Comparison of ENCODE assay signal across 1 cellular context in the genomic region with DNA sequence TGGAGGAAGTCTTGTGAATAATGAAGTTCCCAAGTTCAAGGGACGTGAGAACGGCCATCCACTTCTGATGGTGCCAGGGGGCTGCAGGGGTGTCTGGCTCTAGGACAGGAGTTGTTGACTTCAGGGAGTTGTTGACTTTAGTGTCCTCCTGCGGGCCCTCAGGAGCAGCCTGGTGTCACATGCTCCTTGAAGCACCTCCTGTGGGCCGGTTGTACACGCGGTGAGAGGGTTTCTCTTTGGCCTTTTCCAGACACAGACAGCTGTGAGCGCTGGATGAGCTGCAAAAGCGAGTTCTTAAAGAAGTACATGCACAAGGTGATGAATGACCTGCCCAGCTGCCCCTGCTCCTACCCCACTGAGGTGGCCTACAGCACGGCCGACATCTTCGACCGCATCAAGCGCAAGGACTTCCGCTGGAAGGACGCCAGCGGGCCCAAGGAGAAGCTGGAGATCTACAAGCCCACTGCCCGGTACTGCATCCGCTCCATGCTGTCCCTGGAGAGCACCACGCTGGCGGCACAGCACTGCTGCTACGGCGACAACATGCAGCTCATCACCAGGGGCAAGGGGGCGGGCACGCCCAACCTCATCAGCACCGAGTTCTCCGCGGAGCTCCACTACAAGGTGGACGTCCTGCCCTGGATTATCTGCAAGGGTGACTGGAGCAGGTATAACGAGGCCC.
TF ChIP-seq lines count a peak whose summit lies in the region.

No MANE protein-coding gene starts in this region.

TF ChIP-seq in HepG2, 621 proteins besides CTCF, POLR2A, EP300 and RAD21 (continued from another document):
- TF ChIP-seq, protein P1, sequence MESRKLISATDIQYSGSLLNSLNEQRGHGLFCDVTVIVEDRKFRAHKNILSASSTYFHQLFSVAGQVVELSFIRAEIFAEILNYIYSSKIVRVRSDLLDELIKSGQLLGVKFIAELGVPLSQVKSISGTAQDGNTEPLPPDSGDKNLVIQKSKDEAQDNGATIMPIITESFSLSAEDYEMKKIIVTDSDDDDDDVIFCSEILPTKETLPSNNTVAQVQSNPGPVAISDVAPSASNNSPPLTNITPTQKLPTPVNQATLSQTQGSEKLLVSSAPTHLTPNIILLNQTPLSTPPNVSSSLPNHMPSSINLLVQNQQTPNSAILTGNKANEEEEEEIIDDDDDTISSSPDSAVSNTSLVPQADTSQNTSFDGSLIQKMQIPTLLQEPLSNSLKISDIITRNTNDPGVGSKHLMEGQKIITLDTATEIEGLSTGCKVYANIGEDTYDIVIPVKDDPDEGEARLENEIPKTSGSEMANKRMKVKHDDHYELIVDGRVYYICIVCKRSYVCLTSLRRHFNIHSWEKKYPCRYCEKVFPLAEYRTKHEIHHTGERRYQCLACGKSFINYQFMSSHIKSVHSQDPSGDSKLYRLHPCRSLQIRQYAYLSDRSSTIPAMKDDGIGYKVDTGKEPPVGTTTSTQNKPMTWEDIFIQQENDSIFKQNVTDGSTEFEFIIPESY (CRISPR knock-in tag; IDR thresholded peaks at IDR 0.05), result peak; percentile 59; the same call in 1 of the 2 replicates
- TF ChIP-seq, protein P2, sequence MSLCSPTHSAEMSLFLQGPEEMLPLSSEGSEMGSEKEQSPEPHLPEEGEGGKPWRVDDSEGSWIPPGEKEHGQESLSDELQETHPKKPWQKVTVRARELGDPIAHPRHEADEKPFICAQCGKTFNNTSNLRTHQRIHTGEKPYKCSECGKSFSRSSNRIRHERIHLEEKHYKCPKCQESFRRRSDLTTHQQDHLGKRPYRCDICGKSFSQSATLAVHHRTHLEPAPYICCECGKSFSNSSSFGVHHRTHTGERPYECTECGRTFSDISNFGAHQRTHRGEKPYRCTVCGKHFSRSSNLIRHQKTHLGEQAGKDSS (CRISPR knock-in tag; IDR thresholded peaks at IDR 0.05; ENCODE audit: borderline replicate concordance, low read depth), result no peak
- TF ChIP-seq BORCS8-MEF2B (CRISPR knock-in tag; IDR thresholded peaks at IDR 0.05) (0 out of 2 replicates have a peak, but pooled peaks have one; percentile 33), AGO2 (optimal IDR thresholded peaks at IDR 0.05; ENCODE audit: low read depth, low read length) (peak; percentile 25), ZNF709 (CRISPR knock-in tag; IDR thresholded peaks at IDR 0.05) (no peak), NAIF1 (CRISPR knock-in tag; IDR thresholded peaks at IDR 0.05; ENCODE audit: borderline replicate concordance) (no peak), HNRNPLL (IDR thresholded peaks at IDR 0.05; ENCODE audit: low read depth, low read length, poor library complexity, severe bottlenecking) (peak; percentile 28), ZNF607 (CRISPR knock-in tag; IDR thresholded peaks at IDR 0.05; ENCODE audit: borderline replicate concordance) (no peak), RBFOX2 (IDR thresholded peaks at IDR 0.05; ENCODE audit: low read depth, low read length) (no peak), ZMYM3 (CRISPR knock-in tag; IDR thresholded peaks at IDR 0.05) (no peak), ZNF629 (CRISPR knock-in tag; conservative IDR thresholded peaks at IDR 0.05) (no peak), SKI (IDR thresholded peaks at IDR 0.05; ENCODE audit: partially characterized antibody) (no peak), HIVEP1 (CRISPR knock-in tag; IDR thresholded peaks at IDR 0.05) (no peak), ZNF180 (CRISPR knock-in tag; IDR thresholded peaks at IDR 0.05; ENCODE audit: borderline replicate concordance, low read depth) (no peak)
- TF ChIP-seq, protein P3, sequence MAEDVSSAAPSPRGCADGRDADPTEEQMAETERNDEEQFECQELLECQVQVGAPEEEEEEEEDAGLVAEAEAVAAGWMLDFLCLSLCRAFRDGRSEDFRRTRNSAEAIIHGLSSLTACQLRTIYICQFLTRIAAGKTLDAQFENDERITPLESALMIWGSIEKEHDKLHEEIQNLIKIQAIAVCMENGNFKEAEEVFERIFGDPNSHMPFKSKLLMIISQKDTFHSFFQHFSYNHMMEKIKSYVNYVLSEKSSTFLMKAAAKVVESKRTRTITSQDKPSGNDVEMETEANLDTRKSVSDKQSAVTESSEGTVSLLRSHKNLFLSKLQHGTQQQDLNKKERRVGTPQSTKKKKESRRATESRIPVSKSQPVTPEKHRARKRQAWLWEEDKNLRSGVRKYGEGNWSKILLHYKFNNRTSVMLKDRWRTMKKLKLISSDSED (CRISPR knock-in tag; IDR thresholded peaks at IDR 0.05), result no peak
- TF ChIP-seq, protein P4, sequence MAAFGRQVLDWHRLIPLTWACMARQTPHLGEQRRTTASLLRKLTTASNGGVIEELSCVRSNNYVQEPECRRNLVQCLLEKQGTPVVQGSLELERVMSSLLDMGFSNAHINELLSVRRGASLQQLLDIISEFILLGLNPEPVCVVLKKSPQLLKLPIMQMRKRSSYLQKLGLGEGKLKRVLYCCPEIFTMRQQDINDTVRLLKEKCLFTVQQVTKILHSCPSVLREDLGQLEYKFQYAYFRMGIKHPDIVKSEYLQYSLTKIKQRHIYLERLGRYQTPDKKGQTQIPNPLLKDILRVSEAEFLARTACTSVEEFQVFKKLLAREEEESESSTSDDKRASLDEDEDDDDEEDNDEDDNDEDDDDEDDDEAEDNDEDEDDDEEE (CRISPR knock-in tag; IDR thresholded peaks at IDR 0.05), result no peak
- TF ChIP-seq, protein P5, sequence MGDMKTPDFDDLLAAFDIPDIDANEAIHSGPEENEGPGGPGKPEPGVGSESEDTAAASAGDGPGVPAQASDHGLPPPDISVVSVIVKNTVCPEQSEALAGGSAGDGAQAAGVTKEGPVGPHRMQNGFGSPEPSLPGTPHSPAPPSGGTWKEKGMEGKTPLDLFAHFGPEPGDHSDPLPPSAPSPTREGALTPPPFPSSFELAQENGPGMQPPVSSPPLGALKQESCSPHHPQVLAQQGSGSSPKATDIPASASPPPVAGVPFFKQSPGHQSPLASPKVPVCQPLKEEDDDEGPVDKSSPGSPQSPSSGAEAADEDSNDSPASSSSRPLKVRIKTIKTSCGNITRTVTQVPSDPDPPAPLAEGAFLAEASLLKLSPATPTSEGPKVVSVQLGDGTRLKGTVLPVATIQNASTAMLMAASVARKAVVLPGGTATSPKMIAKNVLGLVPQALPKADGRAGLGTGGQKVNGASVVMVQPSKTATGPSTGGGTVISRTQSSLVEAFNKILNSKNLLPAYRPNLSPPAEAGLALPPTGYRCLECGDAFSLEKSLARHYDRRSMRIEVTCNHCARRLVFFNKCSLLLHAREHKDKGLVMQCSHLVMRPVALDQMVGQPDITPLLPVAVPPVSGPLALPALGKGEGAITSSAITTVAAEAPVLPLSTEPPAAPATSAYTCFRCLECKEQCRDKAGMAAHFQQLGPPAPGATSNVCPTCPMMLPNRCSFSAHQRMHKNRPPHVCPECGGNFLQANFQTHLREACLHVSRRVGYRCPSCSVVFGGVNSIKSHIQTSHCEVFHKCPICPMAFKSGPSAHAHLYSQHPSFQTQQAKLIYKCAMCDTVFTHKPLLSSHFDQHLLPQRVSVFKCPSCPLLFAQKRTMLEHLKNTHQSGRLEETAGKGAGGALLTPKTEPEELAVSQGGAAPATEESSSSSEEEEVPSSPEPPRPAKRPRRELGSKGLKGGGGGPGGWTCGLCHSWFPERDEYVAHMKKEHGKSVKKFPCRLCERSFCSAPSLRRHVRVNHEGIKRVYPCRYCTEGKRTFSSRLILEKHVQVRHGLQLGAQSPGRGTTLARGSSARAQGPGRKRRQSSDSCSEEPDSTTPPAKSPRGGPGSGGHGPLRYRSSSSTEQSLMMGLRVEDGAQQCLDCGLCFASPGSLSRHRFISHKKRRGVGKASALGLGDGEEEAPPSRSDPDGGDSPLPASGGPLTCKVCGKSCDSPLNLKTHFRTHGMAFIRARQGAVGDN (CRISPR knock-in tag; IDR thresholded peaks at IDR 0.05), result 0 out of 2 replicates have a peak, but pooled peaks have one; percentile 22
- TF ChIP-seq, protein P6, sequence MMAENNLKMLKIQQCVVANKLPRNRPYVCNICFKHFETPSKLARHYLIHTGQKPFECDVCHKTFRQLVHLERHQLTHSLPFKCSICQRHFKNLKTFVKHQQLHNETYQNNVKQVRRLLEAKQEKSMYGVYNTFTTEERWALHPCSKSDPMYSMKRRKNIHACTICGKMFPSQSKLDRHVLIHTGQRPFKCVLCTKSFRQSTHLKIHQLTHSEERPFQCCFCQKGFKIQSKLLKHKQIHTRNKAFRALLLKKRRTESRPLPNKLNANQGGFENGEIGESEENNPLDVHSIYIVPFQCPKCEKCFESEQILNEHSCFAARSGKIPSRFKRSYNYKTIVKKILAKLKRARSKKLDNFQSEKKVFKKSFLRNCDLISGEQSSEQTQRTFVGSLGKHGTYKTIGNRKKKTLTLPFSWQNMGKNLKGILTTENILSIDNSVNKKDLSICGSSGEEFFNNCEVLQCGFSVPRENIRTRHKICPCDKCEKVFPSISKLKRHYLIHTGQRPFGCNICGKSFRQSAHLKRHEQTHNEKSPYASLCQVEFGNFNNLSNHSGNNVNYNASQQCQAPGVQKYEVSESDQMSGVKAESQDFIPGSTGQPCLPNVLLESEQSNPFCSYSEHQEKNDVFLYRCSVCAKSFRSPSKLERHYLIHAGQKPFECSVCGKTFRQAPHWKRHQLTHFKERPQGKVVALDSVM (CRISPR knock-in tag; IDR thresholded peaks at IDR 0.05), result no peak
